8 cellular contexts compared by ENCODE assay signal in the genomic region with DNA sequence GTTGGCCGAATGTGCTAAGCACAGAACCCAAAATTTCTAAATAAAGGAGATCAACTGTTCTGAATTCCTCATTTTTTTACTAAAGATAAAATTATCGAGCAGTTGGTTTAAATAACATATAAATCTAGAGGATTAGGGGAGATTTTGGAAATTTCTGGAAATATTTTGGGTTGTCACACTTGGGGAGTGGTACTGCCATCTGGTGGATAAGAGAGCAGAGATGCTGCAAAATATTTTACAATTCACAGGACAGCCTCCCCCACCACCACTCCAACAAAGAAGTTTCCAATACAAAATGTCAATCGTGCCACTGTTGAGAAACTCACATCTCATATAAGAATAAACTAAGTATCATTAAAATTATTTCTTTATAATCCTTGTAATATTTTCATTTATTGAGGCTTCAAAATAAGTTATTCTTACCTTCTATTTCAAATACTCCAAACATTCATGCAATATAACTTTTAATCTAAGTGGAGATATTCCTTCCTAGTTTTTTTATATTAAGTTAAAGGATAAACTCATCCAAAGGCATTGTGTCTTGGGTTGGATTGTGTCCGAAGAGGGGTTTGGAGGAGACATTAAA. TPM values are rescaled to one million over a fixed set of nuclear protein-coding genes. Genes with fewer than 3 reads are reported as not detected.
DNase-seq lines count a peak whose midpoint lies in the region; ATAC-seq, FAIRE-seq and TF ChIP-seq lines count a peak whose summit lies in the region.

No MANE protein-coding gene starts in this region.

- H3K27ac ChIP-seq in HepG2 (ENCODE audit: extremely low read length, insufficient read depth, low read length) (no peak overlapping the region), aorta (ENCODE audit: low read depth in 1 of 2, low read length in 2 of 2) (no peak overlapping the region)

- POLR2A ChIA-PET in HepG2 (lab: Yijun Ruan, JAX) = no interaction called here

- no peaks in the 10 kb centered on the region for H3K36me3 Mint-ChIP-seq in immature natural killer cell

- TF ChIP-seq POLR2A in HepG2 (IDR thresholded peaks at IDR 0.05; ENCODE audit: insufficient read depth in 1 of 2, low read depth in 2 of 2, low read length in 2 of 2) = no peak

- H3K4me2 ChIP-seq in HepG2 (ENCODE audit: low read depth, low read length) = no peak overlapping the region

- H3K4me1 Mint-ChIP-seq in immature natural killer cell = no peaks in the 10 kb centered on the region

- no peak overlapping the region for H2AFZ ChIP-seq in HepG2 (ENCODE audit: low read length)

- TF ChIP-seq RAD21 in HepG2 (CRISPR knock-in tag; IDR thresholded peaks at IDR 0.05) = peak; percentile 85

- no peak for FAIRE-seq in HepG2 (lab: Jason Lieb, UNC)

- H4K20me1 ChIP-seq in HepG2 (ENCODE audit: insufficient read depth, low read length) = no peaks in the 10 kb centered on the region

- H3K36me3 ChIP-seq in HepG2 (replicated peaks in 1 of 2; ENCODE audit: control insufficient read depth in 1 of 2, insufficient read depth in 2 of 2, low read length in 2 of 2) = no peaks in the 10 kb centered on the region
- H3K36me3 ChIP-seq in aorta (ENCODE audit: control insufficient read depth in 1 of 2, insufficient read depth in 2 of 2, low read length in 1 of 2) = no peaks in the 10 kb centered on the region

- peak; percentile 61 for DNase-seq in COLO829 (ENCODE audit: low spot score)
- DNase-seq in Kasumi-1 (lab: John Stamatoyannopoulos, UW) = peak; percentile 16 to 53
- DNase-seq in cardiac fibroblast (ENCODE audit: low read depth in 2 of 2) = peak; percentile 61 to 63
- DNase-seq in HepG2 (ENCODE audit: low spot score) = peak; percentile 43
- DNase-seq in aorta = no peak
- no peak for DNase-seq in immature natural killer cell
- no peak for DNase-seq in NCI-H2029 treated with DMSO at 0.1 percent for 48 hours (lab: John Stamatoyannopoulos, UW)

- H3K27me3 Mint-ChIP-seq in immature natural killer cell (ENCODE audit: low read depth in 3 of 3) = peaks cover 0 to 6% (median 5%) of the 10 kb centered on the region in 3 donors

- H3K4me3 ChIP-seq in cardiac fibroblast (replicated peaks in 1 of 2; ENCODE audit: low read depth in 2 of 2, low read length in 2 of 2) (no peak overlapping the region), HepG2 (replicated peaks in 1 of 3; ENCODE audit: insufficient read depth in 1 of 3, low read depth in 2 of 3, low read length in 3 of 3) (no peak overlapping the region), aorta (ENCODE audit: low read length in 2 of 2) (no peak overlapping the region)

- H3K79me2 ChIP-seq in HepG2 (ENCODE audit: insufficient read depth, low read length) = no peaks in the 10 kb centered on the region

- no peaks in the 10 kb centered on the region for H3K9me3 ChIP-seq in HepG2 (ENCODE audit: low read length)
- H3K9me3 ChIP-seq in aorta (ENCODE audit: control insufficient read depth, low read length) = no peaks in the 10 kb centered on the region

- H3K27ac Mint-ChIP-seq in immature natural killer cell = no peak overlapping the region

- ATAC-seq in HepG2 = no peak
- ATAC-seq in aorta (ENCODE audit: low FRiP score) = no peak
- no peak for ATAC-seq in GM18909 (IDR thresholded peaks at IDR 0.05; ENCODE audit: poor library complexity, unreplicated experiment)

- 54% methylated on average over 4 of the region's 4 CpGs for WGBS in HepG2 (ENCODE audit: low lambda C conversion rate)
- 47 to 48% methylated on average over 4 of the region's 4 CpGs for WGBS in aorta, 2 donors

- TF ChIP-seq EP300 in HepG2 (IDR thresholded peaks at IDR 0.05; ENCODE audit: low read depth in 2 of 2, low read length in 2 of 2) = peak in 1 of 2 experiments; percentile 38; a peak in 1 of 4 replicates
- TF ChIP-seq EP300 in HepG2 (CRISPR knock-in tag; IDR thresholded peaks at IDR 0.05; ENCODE audit: borderline replicate concordance) = no peak

- CTCF ChIA-PET in HepG2 (lab: Yijun Ruan, JAX; ENCODE audit: low intra/inter-chr PET ratio, low total read pairs) = interaction anchor here (1.0 to 2.4 kb wide), 5 partner anchors 112 to 263 kb away, joined by 3 to 33 read pairs (median 9); no protein-coding TSS in a partner anchor

- no peaks in the 10 kb centered on the region for H3K27me3 ChIP-seq in HepG2 (ENCODE audit: control insufficient read depth in 1 of 2, insufficient read depth in 2 of 2, low read length in 2 of 2)
- H3K27me3 ChIP-seq in aorta (ENCODE audit: control insufficient read depth in 1 of 2, insufficient read depth in 2 of 2, low read length in 1 of 2) = no peaks in the 10 kb centered on the region

- no peak overlapping the region for H3K4me3 Mint-ChIP-seq in immature natural killer cell

- intact Hi-C loops in HepG2 (cut with micrococcal nuclease; ENCODE audit: unreplicated experiment) (loop anchor here (1.0 to 5.0 kb wide), 4 partner anchors 65 to 1570 kb away; no protein-coding TSS in a partner anchor), aorta (cut with DNase I) (loop anchor here (5.0 kb wide), 1 partner anchor 195 kb away; no protein-coding TSS in a partner anchor)

- no peak overlapping the region for H3K9ac ChIP-seq in HepG2 (ENCODE audit: insufficient read depth, low read depth, low read length)

- no peaks in the 10 kb centered on the region for H3K9me3 Mint-ChIP-seq in immature natural killer cell

- 0 out of 2 replicates have a peak, but pooled peaks cover 10% of the 10 kb centered on the region for H3K4me1 ChIP-seq in HepG2 (ENCODE audit: insufficient read depth, low read length)
- H3K4me1 ChIP-seq in aorta (ENCODE audit: control insufficient read depth in 1 of 2, insufficient read depth in 2 of 2, low read length in 2 of 2) = no peaks in the 10 kb centered on the region

- TF ChIP-seq CTCF in cardiac fibroblast (IDR thresholded peaks at IDR 0.05; ENCODE audit: low read depth, low read length) (peak; percentile 64), HepG2 (CRISPR knock-in tag; IDR thresholded peaks at IDR 0.05) (peak; percentile 73)

- no TSS peak for BruUV-seq in HepG2 (replicated peaks; lab: Mats Ljungman, UMichigan)

- in situ Hi-C loops in HepG2 (cut with HindIII; ENCODE audit: extremely low pct_ligation_motif_present, low pct_unique_long_range_greater_than_20kb) = loop anchor here (5.0 to 10.0 kb wide), 2 partner anchors 195 to 263 kb away; no protein-coding TSS in a partner anchor

TF ChIP-seq in HepG2, 621 proteins besides CTCF, POLR2A, EP300 and RAD21 (continues in another document):
- TF ChIP-seq, protein P1, sequence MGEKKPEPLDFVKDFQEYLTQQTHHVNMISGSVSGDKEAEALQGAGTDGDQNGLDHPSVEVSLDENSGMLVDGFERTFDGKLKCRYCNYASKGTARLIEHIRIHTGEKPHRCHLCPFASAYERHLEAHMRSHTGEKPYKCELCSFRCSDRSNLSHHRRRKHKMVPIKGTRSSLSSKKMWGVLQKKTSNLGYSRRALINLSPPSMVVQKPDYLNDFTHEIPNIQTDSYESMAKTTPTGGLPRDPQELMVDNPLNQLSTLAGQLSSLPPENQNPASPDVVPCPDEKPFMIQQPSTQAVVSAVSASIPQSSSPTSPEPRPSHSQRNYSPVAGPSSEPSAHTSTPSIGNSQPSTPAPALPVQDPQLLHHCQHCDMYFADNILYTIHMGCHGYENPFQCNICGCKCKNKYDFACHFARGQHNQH (CRISPR knock-in tag; IDR thresholded peaks at IDR 0.05) = no peak
- TF ChIP-seq LCORL (IDR thresholded peaks at IDR 0.05) (0 out of 2 replicates have a peak, but pooled peaks have one; percentile 10), LCORL (CRISPR knock-in tag; IDR thresholded peaks at IDR 0.05) (peak; percentile 40; the same call in 1 of the 2 replicates), ZNF790 (CRISPR knock-in tag; IDR thresholded peaks at IDR 0.05; ENCODE audit: borderline replicate concordance) (no peak), ZNF792 (CRISPR knock-in tag; IDR thresholded peaks at IDR 0.05) (no peak), ZNF430 (CRISPR knock-in tag; IDR thresholded peaks at IDR 0.05) (no peak), HOXD1 (CRISPR knock-in tag; IDR thresholded peaks at IDR 0.05) (no peak)

RNA-seq across cellular contexts. Expression of gene ABCA8, which starts 17.0 kb away (rescaled TPM):
- total RNA-seq in HepG2 (2016; rRNA removed; fragmentation: Illumina TruSeq; extraction: Trizol) (0.18 TPM in 1 of 2 replicates, not detected in the other), aorta (100 to 1,000 TPM in 1 of 2 donors, 10 to 100 TPM in 1; 50.8 to 292 TPM)
- total RNA-seq in HepG2 (2016; cell fraction: cytosol; rRNA removed; fragmentation: Illumina TruSeq; extraction: Trizol; ENCODE audit: low read depth) = 0.09 TPM in 1 of 2 replicates, not detected in the other
- 0.17 TPM in 1 of 2 replicates, not detected in the other for total RNA-seq in HepG2 (2016; cell fraction: insoluble cytoplasmic fraction; rRNA removed; fragmentation: Illumina TruSeq; extraction: Trizol)
- 0.14 and 0.22 TPM in 2 replicates for total RNA-seq in HepG2 (2016; cell fraction: membrane; rRNA removed; fragmentation: Illumina TruSeq; extraction: Trizol)
- total RNA-seq in HepG2 (2016; cell fraction: nucleus; rRNA removed; fragmentation: Illumina TruSeq; extraction: Trizol) = 0.50 and 0.53 TPM in 2 replicates
- polyA plus RNA-seq in HepG2 (2011; rRNA removed) (0.05 and 0.07 TPM in 2 replicates), aorta (10 to 100 TPM in 1 of 2 donors, under 1 TPM in 1; 0.88 to 66.2 TPM), immature natural killer cell (not detected)
- 0.04 and 0.08 TPM in 2 replicates for polyA plus RNA-seq in HepG2 (2011; cell fraction: cytosol; rRNA removed)
- 0.29 and 0.33 TPM in 2 replicates for polyA plus RNA-seq in HepG2 (2011; cell fraction: nucleus; rRNA removed)
- 0.32 and 0.39 TPM in 2 replicates for polyA plus RNA-seq in HepG2 (2012)
- not detected in 2 replicates for polyA plus RNA-seq in HepG2 (2016; cell fraction: cytosol; fragmentation: Illumina TruSeq; extraction: Trizol; ENCODE audit: low read depth)
- not detected in 2 replicates for polyA plus RNA-seq in HepG2 (2016; cell fraction: insoluble cytoplasmic fraction; fragmentation: Illumina TruSeq; extraction: Trizol; ENCODE audit: low read depth)
- not detected in 2 replicates for polyA plus RNA-seq in HepG2 (2016; cell fraction: membrane; fragmentation: Illumina TruSeq; extraction: Trizol; ENCODE audit: low read depth)
- 0.33 and 0.92 TPM in 2 replicates for polyA plus RNA-seq in HepG2 (2016; cell fraction: nucleus; fragmentation: Illumina TruSeq; extraction: Trizol; ENCODE audit: insufficient read depth, low read depth)
- polyA minus RNA-seq in HepG2 (2011; rRNA and poly(A)+ RNA removed; ENCODE audit: low replicate concordance) = 1.2 TPM in 1 of 2 replicates, not detected in the other
- polyA minus RNA-seq in HepG2 (2011; cell fraction: cytosol; rRNA and poly(A)+ RNA removed) = not detected in 2 replicates
- polyA minus RNA-seq in HepG2 (2011; cell fraction: nucleus; rRNA and poly(A)+ RNA removed) = 0.50 and 0.52 TPM in 2 replicates

Comparison
In these comparisons a context has a peak if more than half of its experiments do, and no peak if none do; other contexts are left out.
1. DNase-seq: peak in COLO829 (single experiment), Kasumi-1 (2 of 2), cardiac fibroblast (2 of 2) and HepG2 (single experiment); none in aorta (0 of 2), immature natural killer cell (0 of 3) and NCI-H2029 treated with DMSO at 0.1 percent for 48 hours (single experiment).